26 cellular contexts compared by ENCODE assay signal in genomic region chr4:89351201-89351600, GRCh38.
"Had no signal": no experiment of that assay in that cellular context is flagged by ENCODE, and none has a peak within 500 bp of the region (broad histone marks: within the 10 kb centered on the region; RNA-seq: fewer than 3 reads in every experiment).

No MANE protein-coding gene starts in this region.

- H3K36me3 ChIP-seq: stomach, suprapubic skin, thoracic aorta, thyroid gland, tibial artery, tibial nerve, transverse colon, upper lobe of left lung, upper lobe of right lung, uterus, vagina had no signal

- H3K9me3 ChIP-seq: suprapubic skin, testis, thyroid gland, transverse colon, uterus had no signal

- H3K4me1 ChIP-seq: stomach, suprapubic skin, testis, thyroid gland, tibial artery, tibial nerve, transverse colon, upper lobe of left lung, upper lobe of right lung, uterus, vagina had no signal

- ATAC-seq: stimulated activated effector memory CD8-positive, alpha-beta T cell treated with anti-CD3 and anti-CD28 coated beads, Interleukin-12 subunit alpha, Interleukin-12 subunit beta, amount 100 ng/mL, for 72 hours; stimulated activated memory B cell treated with anti-CD40 and anti-IgM and Interleukin-4, amounts not matched to agents 10 μg/mL and 1 μg/mL and 100 μg/mL, for 72 hours; stimulated activated naive B cell treated with anti-CD40 and anti-IgM and Interleukin-4, amounts not matched to agents 10 μg/mL and 1 μg/mL and 100 μg/mL, for 72 hours; stimulated activated naive CD8-positive, alpha-beta T cell treated with anti-CD3 and anti-CD28 coated beads, Interleukin-15, amount 100 ng/mL, for 72 hours; stimulated activated naive CD8-positive, alpha-beta T cell treated with anti-CD3 and anti-CD28 coated beads, Interleukin-15, Interleukin-2, amounts not matched to agents 100 U/mL and 50 U/mL, for 24 hours; upper lobe of right lung had no signal

- DNase-seq: stimulated activated CD4-positive, alpha-beta T cell treated with anti-CD3 and anti-CD28 coated beads, Interleukin-2, amount 100 ng/mL, for 48 hours; stimulated activated CD4-positive, alpha-beta T cell treated with anti-CD3 and anti-CD28 coated beads, Interleukin-4, amount 100 ng/mL, for 1 hour; stimulated activated CD4-positive, alpha-beta T cell treated with anti-CD3 and anti-CD28 coated beads, Interleukin-4, amount 100 ng/mL, for 24 hours; stimulated activated CD4-positive, alpha-beta T cell treated with anti-CD3 and anti-CD28 coated beads, Interleukin-4, amount 100 ng/mL, for 4 hours; stimulated activated CD8-positive, alpha-beta memory T cell treated with anti-CD3 and anti-CD28 coated beads, Interleukin-4, amount 100 ng/mL, for 48 hours; stimulated activated naive B cell treated with anti-CD40 and anti-IgM and Interleukin-4, amounts not matched to agents 10 μg/mL and 1 μg/mL and 100 μg/mL, for 72 hours; stimulated activated naive CD4-positive, alpha-beta T cell; stimulated activated naive CD4-positive, alpha-beta T cell treated with Interleukin-2 at 50 U/mL for 16 hours; stimulated activated naive CD8-positive, alpha-beta T cell treated with anti-CD3 and anti-CD28 coated beads, Interleukin-15, amount 100 ng/mL, for 72 hours; stimulated activated naive CD8-positive, alpha-beta T cell treated with anti-CD3 and anti-CD28 coated beads, Interleukin-15, Interleukin-2, amounts not matched to agents 100 U/mL and 50 U/mL, for 24 hours; stomach; substantia nigra; testis; thyroid gland; tibial artery; transverse colon; trophoblast cell; upper lobe of left lung; upper lobe of right lung; uterus had no signal

- H3K27ac ChIP-seq: stomach, suprapubic skin, testis, thoracic aorta, thyroid gland, tibial artery, tibial nerve, transverse colon, upper lobe of left lung, upper lobe of right lung, uterus, vagina had no signal

- H3K27me3 ChIP-seq: stomach, suprapubic skin, testis, thyroid gland, tibial artery, tibial nerve, transverse colon, upper lobe of left lung, upper lobe of right lung, uterus, vagina had no signal

- H3K4me3 ChIP-seq: stomach, suprapubic skin, testis, thoracic aorta, thyroid gland, tibial artery, tibial nerve, transverse colon, upper lobe of left lung, upper lobe of right lung, uterus, vagina had no signal
